8 cellular contexts compared by ENCODE assay signal in the genomic region with DNA sequence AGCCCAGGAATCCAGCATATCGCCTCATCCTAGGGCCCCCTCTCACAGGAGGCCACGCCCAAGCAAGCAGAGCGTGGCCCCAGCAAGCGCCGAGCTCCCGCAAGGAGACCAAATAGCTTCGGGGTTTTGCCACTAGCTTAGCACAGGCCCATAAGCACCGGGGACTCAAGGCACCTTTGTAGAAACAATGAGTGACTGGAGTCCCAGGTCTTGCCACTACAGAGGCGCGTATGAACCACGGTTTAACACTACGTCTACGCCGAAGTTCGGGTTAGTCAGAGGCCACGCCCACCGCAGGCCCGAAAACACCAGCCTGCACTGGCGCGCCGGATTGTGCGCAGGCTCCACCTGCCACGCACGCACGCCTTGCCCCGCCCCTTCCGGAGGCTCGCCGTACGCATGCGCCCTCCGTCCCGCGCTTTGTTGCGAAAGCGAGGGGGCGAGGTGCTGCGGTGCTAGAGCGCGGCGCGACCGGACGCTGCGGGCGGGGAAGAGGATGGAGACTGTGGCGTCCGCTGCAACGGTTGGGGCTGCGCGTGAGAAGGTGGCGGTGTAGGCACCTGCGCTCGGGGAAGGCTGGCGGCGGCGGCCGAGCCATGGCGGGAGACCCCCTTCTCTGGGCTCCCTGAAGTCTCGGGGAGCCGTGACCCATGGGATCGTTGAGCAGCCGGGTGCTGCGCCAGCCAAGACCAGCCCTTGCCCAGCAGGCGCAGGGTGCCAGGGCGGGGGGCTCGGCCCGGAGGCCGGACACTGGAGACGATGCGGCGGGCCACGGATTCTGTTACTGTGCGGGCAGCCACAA. TPM values are rescaled to one million over a fixed set of nuclear protein-coding genes. Genes with fewer than 3 reads are reported as not detected.
DNase-seq lines count a peak whose midpoint lies in the region; ATAC-seq and TF ChIP-seq lines count a peak whose summit lies in the region.

A gene with protein sequence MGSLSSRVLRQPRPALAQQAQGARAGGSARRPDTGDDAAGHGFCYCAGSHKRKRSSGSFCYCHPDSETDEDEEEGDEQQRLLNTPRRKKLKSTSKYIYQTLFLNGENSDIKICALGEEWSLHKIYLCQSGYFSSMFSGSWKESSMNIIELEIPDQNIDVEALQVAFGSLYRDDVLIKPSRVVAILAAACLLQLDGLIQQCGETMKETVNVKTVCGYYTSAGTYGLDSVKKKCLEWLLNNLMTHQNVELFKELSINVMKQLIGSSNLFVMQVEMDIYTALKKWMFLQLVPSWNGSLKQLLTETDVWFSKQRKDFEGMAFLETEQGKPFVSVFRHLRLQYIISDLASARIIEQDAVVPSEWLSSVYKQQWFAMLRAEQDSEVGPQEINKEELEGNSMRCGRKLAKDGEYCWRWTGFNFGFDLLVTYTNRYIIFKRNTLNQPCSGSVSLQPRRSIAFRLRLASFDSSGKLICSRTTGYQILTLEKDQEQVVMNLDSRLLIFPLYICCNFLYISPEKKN (plus strand): TSS at position 418 of the 802 bp plus-strand sequence. CDS start 233 bp downstream, at position 651.

- H3K4me1 ChIP-seq in PC-9 (replicated peaks; ENCODE audit: insufficient read depth) (peaks cover 22% of the 10 kb centered on the region), esophagus (ENCODE audit: control insufficient read depth in 2 of 2, insufficient read depth in 2 of 2, low read length in 1 of 2) (no peaks in the 10 kb centered on the region), mucosa of stomach (ENCODE audit: control insufficient read depth, insufficient read depth, low read length) (peaks cover 14% of the 10 kb centered on the region)

- CTCF ChIA-PET in PC-9 (lab: Charles Lee): no interaction called here

- no peaks in the 10 kb centered on the region for H4K20me1 ChIP-seq in PC-9 (ENCODE audit: insufficient read depth)

- POLR2A ChIA-PET in PC-9 (lab: Charles Lee; ENCODE audit: unreplicated experiment): interaction anchor here (0.7 kb wide), 2 partner anchors 247 to 723 kb away, joined by 3 read pairs; no protein-coding TSS in a partner anchor

- no peaks in the 10 kb centered on the region for H3K27me3 ChIP-seq in PC-9 (ENCODE audit: insufficient read depth, low read depth)
- H3K27me3 ChIP-seq in esophagus (ENCODE audit: control insufficient read depth in 1 of 2, insufficient read depth in 2 of 2, low read length in 2 of 2): no peaks in the 10 kb centered on the region
- no peaks in the 10 kb centered on the region for H3K27me3 ChIP-seq in mucosa of stomach (ENCODE audit: control insufficient read depth, insufficient read depth, low read length)

- ATAC-seq in GM21723 (IDR thresholded peaks at IDR 0.05; ENCODE audit: unreplicated experiment): peak; percentile 88

- H3K4me3 ChIP-seq in PC-9 (peak within 1 kb of the TSS; percentile 82), esophagus (ENCODE audit: low read depth in 1 of 2, low read length in 2 of 2) (peak within 1 kb of the TSS; percentile 77 to 99), mucosa of stomach (ENCODE audit: low read length) (peak within 1 kb of the TSS; percentile 83)

- H3K9me2 ChIP-seq in PC-9 (ENCODE audit: insufficient read depth): no peaks in the 10 kb centered on the region

- peak within 1 kb of the TSS; percentile 92 for H3K4me2 ChIP-seq in PC-9

- peak; percentile 88 for DNase-seq in DMS53 treated with DMSO at 0.1 percent for 48 hours (lab: John Stamatoyannopoulos, UW; ENCODE audit: unreplicated experiment)
- peak; percentile 98 for DNase-seq in KBM-7
- DNase-seq in PC-9: peak; percentile 86 to 97
- DNase-seq in activated T-cell treated with anti-CD3 and anti-CD28 coated beads, Interleukin-2, amount 50 U/mL, for 1 hour: peak; percentile 99
- peak; percentile 99 for DNase-seq in stimulated activated CD8-positive, alpha-beta memory T cell treated with anti-CD3 and anti-CD28 coated beads, Interleukin-4, amount 100 ng/mL, for 48 hours

- H3K9ac ChIP-seq in mucosa of stomach (ENCODE audit: low read length): peak within 1 kb of the TSS; percentile 92

- intact Hi-C loops in PC-9 (cut with micrococcal nuclease; ENCODE audit: unreplicated experiment): no loop called here

- H3F3A ChIP-seq in PC-9 (ENCODE audit: insufficient read depth, low read depth): peaks cover 20% of the 10 kb centered on the region; the same call in 1 of the 2 replicates

- peak within 1 kb of the TSS; percentile 99 for H2AFZ ChIP-seq in PC-9

- peak within 1 kb of the TSS; percentile 75 for H3K27ac ChIP-seq in PC-9
- peak within 1 kb of the TSS; percentile 96 to 97 for H3K27ac ChIP-seq in esophagus (ENCODE audit: low read depth in 2 of 2, low read length in 1 of 2)

- in situ Hi-C loops in KBM-7 (cut with MboI; ENCODE audit: low pct_unique_long_range_greater_than_20kb, low sequenced_read_pairs): no loop called here

- no peaks in the 10 kb centered on the region for H3K9me3 ChIP-seq in PC-9 (ENCODE audit: insufficient read depth, low read depth)
- H3K9me3 ChIP-seq in esophagus (ENCODE audit: control insufficient read depth in 2 of 2, insufficient read depth in 1 of 2, low read depth in 1 of 2, low read length in 1 of 2): no peaks in the 10 kb centered on the region
- H3K9me3 ChIP-seq in mucosa of stomach (ENCODE audit: control insufficient read depth, low read length): no peaks in the 10 kb centered on the region

- no peak for TF ChIP-seq CTCF in PC-9 (conservative IDR thresholded peaks at IDR 0.05)

- H3K79me2 ChIP-seq in PC-9 (ENCODE audit: low read depth): peaks cover 44% of the 10 kb centered on the region

- BruUV-seq in PC-9 (replicated peaks; lab: Mats Ljungman, UMichigan): no TSS peak

- H3K36me3 ChIP-seq in PC-9 (ENCODE audit: low read depth) (no peaks in the 10 kb centered on the region), esophagus (ENCODE audit: control insufficient read depth in 2 of 2, insufficient read depth in 2 of 2, low read length in 1 of 2) (no peaks in the 10 kb centered on the region), mucosa of stomach (ENCODE audit: control insufficient read depth, insufficient read depth, low read length) (no peaks in the 10 kb centered on the region)

- WGBS in esophagus, 2 donors: 0 to 1% methylated on average over 71 to 74 of the region's 74 CpGs

RNA-seq across cellular contexts. Expression of the gene that starts here (rescaled TPM):
- 15.1 and 17.4 TPM in 2 replicates for total RNA-seq in PC-9 (2021)
- 1 to 10 TPM; 3.6 to 5.7 TPM for polyA plus RNA-seq in esophagus

Comparison
In these comparisons a context has a peak if more than half of its experiments do, and no peak if none do; other contexts are left out.
1. Peak in every context shown above with its lines: DNase-seq, ATAC-seq, H3K4me3 ChIP-seq and H3K27ac ChIP-seq.